In genomic region chr3:125166581-125166980, GRCh38 we compare ENCODE assay signal across 17 cellular contexts. TPM values are rescaled to one million over a fixed set of nuclear protein-coding genes. Genes with fewer than 3 reads are reported as not detected.
"Had no signal": no experiment of that assay in that cellular context is flagged by ENCODE, and none has a peak within 500 bp of the region (broad histone marks: within the 10 kb centered on the region; RNA-seq: fewer than 3 reads in every experiment).

No MANE protein-coding gene starts in this region.

- DNase-seq: activated CD4-positive, alpha-beta T cell treated with anti-CD3 and anti-CD28 coated beads, Interleukin-2, amount 50 U/mL, for 4 hours; activated CD4-positive, CD25-positive, alpha-beta regulatory T cell treated with anti-CD3 and anti-CD28 coated beads, Interleukin-2, amount 50 U/mL, for 72 hours; activated effector memory CD4-positive, alpha-beta T cell treated with anti-CD3 and anti-CD28 coated beads, Interleukin-2, amount 50 U/mL, for 16 hours; activated naive CD8-positive, alpha-beta T cell treated with anti-CD3 and anti-CD28 coated beads for 36 hours; activated T-cell treated with anti-CD3 and anti-CD28 coated beads, Interleukin-2, amount 50 U/mL, for 24 hours; left cardiac atrium; mucosa of descending colon; naive thymus-derived CD8-positive, alpha-beta T cell; psoas muscle; stimulated activated CD4-positive, alpha-beta T cell treated with anti-CD3 and anti-CD28 coated beads, Interleukin-2, amount 100 ng/mL, for 24 hours; stimulated activated naive B cell treated with anti-CD40 and anti-IgM and Interleukin-4, amounts not matched to agents 10 μg/mL and 1 μg/mL and 100 μg/mL, for 72 hours; substantia nigra; T-helper 2 cell; transverse colon had no signal

- H3K9me3 Mint-ChIP-seq: activated naive CD8-positive, alpha-beta T cell treated with anti-CD3 and anti-CD28 coated beads for 36 hours; activated T-cell treated with anti-CD3 and anti-CD28 coated beads, Interleukin-2, amount 50 U/mL, for 24 hours; naive thymus-derived CD8-positive, alpha-beta T cell; stimulated activated naive B cell treated with anti-CD40 and anti-IgM and Interleukin-4, amounts not matched to agents 10 μg/mL and 1 μg/mL and 100 μg/mL, for 72 hours had no signal

- H3K27me3 Mint-ChIP-seq: activated naive CD8-positive, alpha-beta T cell treated with anti-CD3 and anti-CD28 coated beads for 36 hours; activated T-cell treated with anti-CD3 and anti-CD28 coated beads, Interleukin-2, amount 50 U/mL, for 24 hours had no signal

- H3K4me3 Mint-ChIP-seq: activated naive CD8-positive, alpha-beta T cell treated with anti-CD3 and anti-CD28 coated beads for 36 hours; activated T-cell treated with anti-CD3 and anti-CD28 coated beads, Interleukin-2, amount 50 U/mL, for 24 hours; naive thymus-derived CD8-positive, alpha-beta T cell; stimulated activated naive B cell treated with anti-CD40 and anti-IgM and Interleukin-4, amounts not matched to agents 10 μg/mL and 1 μg/mL and 100 μg/mL, for 72 hours had no signal

- H3K9me3 ChIP-seq: ascending aorta, mucosa of descending colon, psoas muscle, transverse colon had no signal

- H3K36me3 Mint-ChIP-seq: activated naive CD8-positive, alpha-beta T cell treated with anti-CD3 and anti-CD28 coated beads for 36 hours; naive thymus-derived CD8-positive, alpha-beta T cell had no signal

- H3K36me3 ChIP-seq: ascending aorta, transverse colon had no signal

- H3K27me3 ChIP-seq: ascending aorta, transverse colon had no signal

- H3K27ac Mint-ChIP-seq: activated naive CD8-positive, alpha-beta T cell treated with anti-CD3 and anti-CD28 coated beads for 36 hours; activated T-cell treated with anti-CD3 and anti-CD28 coated beads, Interleukin-2, amount 50 U/mL, for 24 hours; stimulated activated naive B cell treated with anti-CD40 and anti-IgM and Interleukin-4, amounts not matched to agents 10 μg/mL and 1 μg/mL and 100 μg/mL, for 72 hours had no signal

- ATAC-seq: left cardiac atrium; mucosa of descending colon; naive thymus-derived CD8-positive, alpha-beta T cell; psoas muscle; sciatic nerve; stimulated activated naive B cell treated with anti-CD40 and anti-IgM and Interleukin-4, amounts not matched to agents 10 μg/mL and 1 μg/mL and 100 μg/mL, for 72 hours had no signal

- H3K4me3 ChIP-seq: ascending aorta, lung, mucosa of descending colon, psoas muscle, transverse colon had no signal

- H3K4me1 ChIP-seq: ascending aorta, psoas muscle had no signal

- H3K27ac ChIP-seq: ascending aorta, psoas muscle, transverse colon had no signal

RNA-seq across cellular contexts. Expression of gene SLC12A8, which starts 46.0 kb away (rescaled TPM):
- total RNA-seq: ascending aorta had no signal
- polyA plus RNA-seq: naive thymus-derived CD8-positive, alpha-beta T cell had no signal
